Comparison of ENCODE assay signal across 1 cellular context in genomic region chr12:119940881-119941280, GRCh38.
TF ChIP-seq lines count a peak whose summit lies in the region.

No MANE protein-coding gene starts in this region.

TF ChIP-seq in WTC11, 78 proteins besides CTCF, POLR2A, EP300 and RAD21 (continued from another document):
- no peak for TF ChIP-seq ZBTB43 (CRISPR knock-in tag; IDR thresholded peaks at IDR 0.05)
